ENCODE assay signal across 8 cellular contexts in the genomic region with DNA sequence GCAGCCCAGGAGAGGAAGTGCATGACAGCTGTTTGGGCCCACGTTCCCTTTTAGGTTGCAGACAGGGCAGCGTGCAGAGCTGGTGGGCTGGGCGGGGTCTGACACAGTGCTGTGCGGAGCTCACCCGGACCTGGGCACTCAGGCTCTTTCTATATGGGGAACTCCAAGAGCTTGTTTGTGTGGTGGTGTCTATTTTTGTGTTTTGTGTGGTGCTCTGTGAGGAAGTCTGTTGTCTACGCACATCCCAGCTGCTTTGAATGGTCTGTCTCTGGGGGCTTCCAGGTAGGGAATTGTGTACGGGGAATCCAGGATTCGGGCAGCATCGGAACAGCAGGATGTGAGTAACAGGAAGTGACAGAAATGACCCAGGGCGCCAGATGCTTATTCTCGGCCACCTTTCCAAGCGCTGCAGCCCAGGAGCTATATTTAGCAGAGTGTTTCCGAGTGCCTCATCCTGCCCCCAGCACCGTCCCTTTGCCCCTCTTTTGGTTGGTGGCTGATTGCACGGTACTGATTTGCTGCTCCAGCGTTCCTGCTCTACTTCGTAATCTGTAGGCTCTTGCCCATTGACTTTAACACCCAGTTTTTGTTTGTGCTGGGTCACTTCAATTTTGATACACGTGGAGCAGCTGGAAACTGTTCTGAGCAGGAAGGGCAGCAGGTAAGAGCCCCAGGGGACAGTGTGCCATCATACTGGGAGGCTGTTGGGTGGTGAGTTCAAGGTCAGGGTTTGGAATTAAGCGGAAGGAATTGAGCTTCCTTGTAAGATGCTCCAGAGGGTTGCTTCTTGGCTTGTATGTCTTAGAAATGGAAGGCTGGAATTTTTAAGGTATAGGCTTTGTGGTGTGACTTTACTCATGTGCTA.
DNase-seq lines count a peak whose midpoint lies in the region; ATAC-seq and TF ChIP-seq lines count a peak whose summit lies in the region.

No MANE protein-coding gene starts in this region.

- H2AFZ ChIP-seq in hepatocyte = no peak overlapping the region
- no peak overlapping the region for H2AFZ ChIP-seq in PC-9

- H3K36me3 Mint-ChIP-seq in activated T-helper 2 cell treated with anti-CD3 and anti-CD28 coated beads, Interferon-gamma antibody, Interleukin-2, Interleukin-4, amounts not matched to agents 10 μg/mL and 5 μg/mL and 100 μg/mL, durations not matched to agents 14 hours and 24 hours and 36 hours (ENCODE audit: low read depth) = peaks cover 38% of the 10 kb centered on the region

- no peaks in the 10 kb centered on the region for H3K27me3 Mint-ChIP-seq in activated T-helper 2 cell treated with anti-CD3 and anti-CD28 coated beads, Interferon-gamma antibody, Interleukin-2, Interleukin-4, amounts not matched to agents 10 μg/mL and 5 μg/mL and 100 μg/mL, durations not matched to agents 14 hours and 24 hours and 36 hours (ENCODE audit: low read depth)

- H3K27ac ChIP-seq in hepatocyte (peak overlapping the region; percentile 95), subcutaneous abdominal adipose tissue (ENCODE audit: low read depth, low read length) (peak overlapping the region; percentile 54), PC-9 (no peak overlapping the region)

- peak overlapping the region; percentile 72 for H3K4me3 Mint-ChIP-seq in activated T-helper 2 cell treated with anti-CD3 and anti-CD28 coated beads, Interferon-gamma antibody, Interleukin-2, Interleukin-4, amounts not matched to agents 10 μg/mL and 5 μg/mL and 100 μg/mL, durations not matched to agents 14 hours and 24 hours and 36 hours (ENCODE audit: low read depth)

- no peak overlapping the region for H3K4me2 ChIP-seq in hepatocyte
- no peak overlapping the region for H3K4me2 ChIP-seq in PC-9

- H4K20me1 ChIP-seq in hepatocyte (ENCODE audit: insufficient read depth, poor library complexity, severe bottlenecking) (no peaks in the 10 kb centered on the region), PC-9 (ENCODE audit: insufficient read depth) (no peaks in the 10 kb centered on the region)

- POLR2A ChIA-PET in PC-9 (lab: Charles Lee; ENCODE audit: unreplicated experiment) = interaction anchor here (0.6 kb wide), 1 partner anchor 65 kb away, joined by 21 read pairs; no protein-coding TSS in a partner anchor

- H3K4me1 ChIP-seq in hepatocyte (ENCODE audit: insufficient read depth) (peaks cover 37% of the 10 kb centered on the region), subcutaneous abdominal adipose tissue (ENCODE audit: control insufficient read depth in 5 of 5, insufficient read depth in 5 of 5, low read length in 5 of 5) (peaks cover 3 to 58% (median 52%) of the 10 kb centered on the region in 5 donors), PC-9 (replicated peaks; ENCODE audit: insufficient read depth) (peaks cover 57% of the 10 kb centered on the region)

- H3K4me1 Mint-ChIP-seq in activated T-helper 2 cell treated with anti-CD3 and anti-CD28 coated beads, Interferon-gamma antibody, Interleukin-2, Interleukin-4, amounts not matched to agents 10 μg/mL and 5 μg/mL and 100 μg/mL, durations not matched to agents 14 hours and 24 hours and 36 hours (ENCODE audit: low read depth) = peaks cover 82% of the 10 kb centered on the region

- BruUV-seq in PC-9 (replicated peaks; lab: Mats Ljungman, UMichigan) = no TSS peak

- CTCF ChIA-PET in PC-9 (lab: Charles Lee) = interaction anchor here (1.5 kb wide), 1 partner anchor 24 kb away, joined by 5 read pairs; no protein-coding TSS in a partner anchor

- H3K36me3 ChIP-seq in hepatocyte (replicated peaks; ENCODE audit: insufficient read depth, low read depth) (no peaks in the 10 kb centered on the region), subcutaneous abdominal adipose tissue (ENCODE audit: control insufficient read depth in 5 of 5, insufficient read depth in 5 of 5, low read length in 5 of 5) (peaks cover 0 to 5% (median 0%) of the 10 kb centered on the region in 5 donors), PC-9 (ENCODE audit: low read depth) (no peaks in the 10 kb centered on the region)

- H3K9me2 ChIP-seq in hepatocyte (replicated peaks; ENCODE audit: insufficient read depth) (no peaks in the 10 kb centered on the region), PC-9 (ENCODE audit: insufficient read depth) (no peaks in the 10 kb centered on the region)

- 91% methylated on average over 18 of the region's 19 CpGs for whole genome bisulfite sequencing in hepatocyte (ENCODE audit: low lambda C conversion rate, missing lambda C conversion rate)

- DNase-seq in A172 (ENCODE audit: low spot score) (peak; percentile 97), M059J (ENCODE audit: low read depth) (peak; percentile 44), hepatocyte (ENCODE audit: low spot score) (no peak), PC-9 (no peak), HK-2 (ENCODE audit: unreplicated experiment) (no peak)
- no peak for DNase-seq in activated T-helper 2 cell treated with anti-CD3 and anti-CD28 coated beads, Interferon-gamma antibody, Interleukin-2, Interleukin-4, amounts not matched to agents 10 μg/mL and 5 μg/mL and 100 μg/mL, durations not matched to agents 14 hours and 24 hours and 36 hours (ENCODE audit: low spot score)

- H3K9ac ChIP-seq in subcutaneous abdominal adipose tissue (ENCODE audit: low read length in 5 of 5) = peak overlapping the region in 1 of 5 donors; percentile 40

- intact Hi-C loops in activated T-helper 2 cell treated with anti-CD3 and anti-CD28 coated beads, Interferon-gamma antibody, Interleukin-2, Interleukin-4, amounts not matched to agents 10 μg/mL and 5 μg/mL and 100 μg/mL, durations not matched to agents 14 hours and 24 hours and 36 hours (cut with micrococcal nuclease) = loop anchor here (5.0 to 10.0 kb wide), 2 partner anchors 62 to 144 kb away; no protein-coding TSS in a partner anchor
- intact Hi-C loops in PC-9 (cut with micrococcal nuclease; ENCODE audit: unreplicated experiment) = loop anchor here (10.0 kb wide), 1 partner anchor 434 kb away; no protein-coding TSS in a partner anchor

- H3K9me3 ChIP-seq in hepatocyte (ENCODE audit: low read depth) = no peaks in the 10 kb centered on the region
- H3K9me3 ChIP-seq in subcutaneous abdominal adipose tissue (ENCODE audit: control insufficient read depth in 5 of 5, low read length in 5 of 5) = no peaks in the 10 kb centered on the region
- H3K9me3 ChIP-seq in PC-9 (ENCODE audit: insufficient read depth, low read depth) = no peaks in the 10 kb centered on the region

- TF ChIP-seq CTCF in hepatocyte (IDR thresholded peaks at IDR 0.05; ENCODE audit: poor library complexity) = no peak
- no peak for TF ChIP-seq CTCF in PC-9 (conservative IDR thresholded peaks at IDR 0.05)

- H3K27me3 ChIP-seq in hepatocyte (no peaks in the 10 kb centered on the region), subcutaneous abdominal adipose tissue (ENCODE audit: control insufficient read depth in 5 of 5, insufficient read depth in 4 of 5, low read length in 5 of 5) (no peaks in the 10 kb centered on the region), PC-9 (ENCODE audit: insufficient read depth, low read depth) (no peaks in the 10 kb centered on the region)

- peaks cover 39% of the 10 kb centered on the region for H3F3A ChIP-seq in PC-9 (ENCODE audit: insufficient read depth, low read depth)

- no peaks in the 10 kb centered on the region for H3K9me3 Mint-ChIP-seq in activated T-helper 2 cell treated with anti-CD3 and anti-CD28 coated beads, Interferon-gamma antibody, Interleukin-2, Interleukin-4, amounts not matched to agents 10 μg/mL and 5 μg/mL and 100 μg/mL, durations not matched to agents 14 hours and 24 hours and 36 hours

- peak overlapping the region; percentile 71 for H3K27ac Mint-ChIP-seq in activated T-helper 2 cell treated with anti-CD3 and anti-CD28 coated beads, Interferon-gamma antibody, Interleukin-2, Interleukin-4, amounts not matched to agents 10 μg/mL and 5 μg/mL and 100 μg/mL, durations not matched to agents 14 hours and 24 hours and 36 hours

- H3K79me2 ChIP-seq in hepatocyte = peaks cover 26% of the 10 kb centered on the region
- H3K79me2 ChIP-seq in PC-9 (ENCODE audit: low read depth) = peaks cover 86% of the 10 kb centered on the region

- ATAC-seq in GM19455 (IDR thresholded peaks at IDR 0.05; ENCODE audit: unreplicated experiment) = peak; percentile 44

- no peak overlapping the region for H3K4me3 ChIP-seq in hepatocyte
- peak overlapping the region in 4 of 5 donors; percentile 19 to 55 (median 48) for H3K4me3 ChIP-seq in subcutaneous abdominal adipose tissue (ENCODE audit: low read depth in 1 of 5, low read length in 5 of 5)
- no peak overlapping the region for H3K4me3 ChIP-seq in PC-9

Comparison
In these comparisons a context has a peak if more than half of its experiments do, and no peak if none do; other contexts are left out.
1. DNase-seq: peak in A172 (single experiment) and M059J (single experiment); none in activated T-helper 2 cell treated with anti-CD3 and anti-CD28 coated beads, Interferon-gamma antibody, Interleukin-2, Interleukin-4, amounts not matched to agents 10 μg/mL and 5 μg/mL and 100 μg/mL, durations not matched to agents 14 hours and 24 hours and 36 hours (single experiment), hepatocyte (single experiment), PC-9 (0 of 2) and HK-2 (single experiment).
2. H3K4me3 ChIP-seq: peak in subcutaneous abdominal adipose tissue (4 of 5); none in hepatocyte (single experiment) and PC-9 (single experiment).